In genomic region chr16:56931253-56931768, GRCh38 we compare ENCODE assay signal across 8 cellular contexts. TPM values are rescaled to one million over a fixed set of nuclear protein-coding genes. Genes with fewer than 3 reads are reported as not detected.
A peak's percentile ranks its signal among the peaks of the same experiment; 100 is the strongest.
DNase-seq lines count a peak whose midpoint lies in the region; ATAC-seq and TF ChIP-seq lines count a peak whose summit lies in the region.

No MANE protein-coding gene starts in this region.

- H3K4me1 ChIP-seq in OCI-LY7 (ENCODE audit: insufficient read depth, low read length, poor library complexity, severe bottlenecking) = peaks cover 64% of the 10 kb centered on the region
- peaks cover 23% of the 10 kb centered on the region for H3K4me1 ChIP-seq in effector memory CD4-positive, alpha-beta T cell (ENCODE audit: control insufficient read depth, insufficient read depth, low read length, poor library complexity, severe bottlenecking)

- H3K36me3 ChIP-seq in OCI-LY7 (ENCODE audit: insufficient read depth, low read length) = peaks cover 43% of the 10 kb centered on the region
- peaks cover 6% of the 10 kb centered on the region for H3K36me3 ChIP-seq in effector memory CD4-positive, alpha-beta T cell (ENCODE audit: control insufficient read depth, insufficient read depth, low read length)

- H4K20me1 ChIP-seq in OCI-LY7 (ENCODE audit: insufficient read depth, low read length) = peaks cover 31% of the 10 kb centered on the region

- CTCF ChIA-PET in activated naive CD4-positive, alpha-beta T cell treated with anti-CD3 and anti-CD28 coated beads, Interleukin-2, amount 10 ng/mL, durations not matched to agents 7 days and 5 days (lab: Charles Lee) = interaction anchor here (0.8 to 1.6 kb wide), 2 partner anchors 65 to 79 kb away, joined by 3 to 4 read pairs; no protein-coding TSS in a partner anchor
- CTCF ChIA-PET in OCI-LY7 (lab: Charles Lee; ENCODE audit: unreplicated experiment) = interaction anchor here (0.6 to 2.9 kb wide), 7 partner anchors 10 to 63 kb away, joined by 3 to 14 read pairs (median 6); no protein-coding TSS in a partner anchor

- BruUV-seq in OCI-LY7 (replicated peaks; lab: Mats Ljungman, UMichigan) = TSS peak; percentile 87

- peaks cover 33% of the 10 kb centered on the region for H3K36me3 Mint-ChIP-seq in activated naive CD4-positive, alpha-beta T cell treated with anti-CD3 and anti-CD28 coated beads, Interleukin-2, amount 10 ng/mL, durations not matched to agents 7 days and 5 days
- H3K36me3 Mint-ChIP-seq in naive thymus-derived CD8-positive, alpha-beta T cell = peaks cover 0 to 20% (median 7%) of the 10 kb centered on the region in 3 donors

- ATAC-seq in HG02885 (IDR thresholded peaks at IDR 0.05; ENCODE audit: poor library complexity, unreplicated experiment) = peak; percentile 37
- ATAC-seq in naive thymus-derived CD8-positive, alpha-beta T cell = peak in 1 of 2 donors; percentile 12

- peak overlapping the region; percentile 82 for H3K4me2 ChIP-seq in OCI-LY7 (ENCODE audit: low read length)

- peak overlapping the region; percentile 94 for H3K27ac ChIP-seq in OCI-LY7 (ENCODE audit: low read depth, low read length, poor library complexity, severe bottlenecking)
- peak overlapping the region; percentile 90 for H3K27ac ChIP-seq in effector memory CD4-positive, alpha-beta T cell (ENCODE audit: insufficient read depth, low read length, poor library complexity, severe bottlenecking)

- POLR2A ChIA-PET in OCI-LY7 (lab: Charles Lee) = interaction anchor here (0.5 to 9.8 kb wide), 15 partner anchors 10 to 1792 kb away, joined by 3 to 256 read pairs (median 4); no protein-coding TSS in a partner anchor
- POLR2A ChIA-PET in naive thymus-derived CD8-positive, alpha-beta T cell (lab: Charles Lee) = interaction anchor here (0.6 to 4.4 kb wide), 32 partner anchors 10 to 1319 kb away, joined by 3 to 35 read pairs (median 5); partner anchors contain the start of genes ARL2BP, MT2A, NLRC5 and PSME3IP1

- TF ChIP-seq CTCF in OCI-LY7 (conservative IDR thresholded peaks at IDR 0.05; ENCODE audit: low read length) = no peak

- peak overlapping the region; percentile 58; the same call in 1 of the 2 replicates for H2AFZ ChIP-seq in OCI-LY7 (ENCODE audit: low read length)

- H3K27ac Mint-ChIP-seq in activated naive CD4-positive, alpha-beta T cell treated with anti-CD3 and anti-CD28 coated beads, Interleukin-2, amount 10 ng/mL, durations not matched to agents 7 days and 5 days = peak overlapping the region; percentile 99
- H3K27ac Mint-ChIP-seq in naive thymus-derived CD8-positive, alpha-beta T cell = peak overlapping the region; percentile 90 to 99 (median 97)

- H3K27me3 ChIP-seq in effector memory CD4-positive, alpha-beta T cell (replicated peaks; ENCODE audit: control insufficient read depth, insufficient read depth, low read length, poor library complexity, severe bottlenecking) = no peaks in the 10 kb centered on the region

- no peaks in the 10 kb centered on the region for H3K9me2 ChIP-seq in OCI-LY7 (ENCODE audit: insufficient read depth, low read length)

- intact Hi-C loops in OCI-LY7 (cut with micrococcal nuclease; ENCODE audit: unreplicated experiment) = loop anchor here (1.0 kb wide), 3 partner anchors 14 to 110 kb away; no protein-coding TSS in a partner anchor

- peak overlapping the region; percentile 95 for H3K4me3 ChIP-seq in OCI-LY7 (ENCODE audit: low read depth, low read length, poor library complexity, severe bottlenecking)
- peak overlapping the region; percentile 99 for H3K4me3 ChIP-seq in effector memory CD4-positive, alpha-beta T cell (ENCODE audit: insufficient read depth, low read depth, low read length, poor library complexity, severe bottlenecking)

- H3K9me3 Mint-ChIP-seq in activated naive CD4-positive, alpha-beta T cell treated with anti-CD3 and anti-CD28 coated beads, Interleukin-2, amount 10 ng/mL, durations not matched to agents 7 days and 5 days = no peaks in the 10 kb centered on the region
- no peaks in the 10 kb centered on the region for H3K9me3 Mint-ChIP-seq in naive thymus-derived CD8-positive, alpha-beta T cell

- H3K27me3 Mint-ChIP-seq in activated naive CD4-positive, alpha-beta T cell treated with anti-CD3 and anti-CD28 coated beads, Interleukin-2, amount 10 ng/mL, durations not matched to agents 7 days and 5 days = peaks cover 4% of the 10 kb centered on the region
- H3K27me3 Mint-ChIP-seq in naive thymus-derived CD8-positive, alpha-beta T cell = no peaks in the 10 kb centered on the region

- H3K9me3 ChIP-seq in OCI-LY7 (ENCODE audit: low read length) = no peaks in the 10 kb centered on the region
- H3K9me3 ChIP-seq in effector memory CD4-positive, alpha-beta T cell (ENCODE audit: control insufficient read depth, low read length) = no peaks in the 10 kb centered on the region

- DNase-seq in activated naive CD4-positive, alpha-beta T cell treated with anti-CD3 and anti-CD28 coated beads, Interleukin-2, amount 10 ng/mL, durations not matched to agents 7 days and 5 days = no peak
- no peak for DNase-seq in activated naive CD4-positive, alpha-beta T cell (lab: John Stamatoyannopoulos, UW)
- DNase-seq in OCI-LY7 (ENCODE audit: low spot score) (peak; percentile 93), RKO (ENCODE audit: low spot score) (no peak)
- DNase-seq in effector memory CD4-positive, alpha-beta T cell = no peak
- DNase-seq in naive thymus-derived CD8-positive, alpha-beta T cell = peak in 1 of 10 donors; percentile 26
- DNase-seq in activated CD4-positive, CD25-positive, alpha-beta regulatory T cell treated with anti-CD3 and anti-CD28 coated beads, Interleukin-2, amount 50 U/mL, for 72 hours = no peak

- peaks cover 31% of the 10 kb centered on the region for H3K4me1 Mint-ChIP-seq in activated naive CD4-positive, alpha-beta T cell treated with anti-CD3 and anti-CD28 coated beads, Interleukin-2, amount 10 ng/mL, durations not matched to agents 7 days and 5 days
- peaks cover 19 to 48% (median 37%) of the 10 kb centered on the region in 4 donors for H3K4me1 Mint-ChIP-seq in naive thymus-derived CD8-positive, alpha-beta T cell

- peak overlapping the region; percentile 99 for H3K4me3 Mint-ChIP-seq in activated naive CD4-positive, alpha-beta T cell treated with anti-CD3 and anti-CD28 coated beads, Interleukin-2, amount 10 ng/mL, durations not matched to agents 7 days and 5 days
- H3K4me3 Mint-ChIP-seq in naive thymus-derived CD8-positive, alpha-beta T cell = peak overlapping the region; percentile 58 to 99 (median 98)

- H3K79me2 ChIP-seq in OCI-LY7 (ENCODE audit: insufficient read depth, low read depth, low read length) = peaks cover 44% of the 10 kb centered on the region

RNA-seq across cellular contexts. Expression of gene HERPUD1, which starts 0.6 kb away (rescaled TPM):
- total RNA-seq in OCI-LY7 (2014; rRNA removed; shearing (Covaris generic)) = 121 and 140 TPM in 2 replicates
- total RNA-seq in OCI-LY7 (2022) = 294 and 342 TPM in 2 replicates
- total RNA-seq in naive thymus-derived CD8-positive, alpha-beta T cell = 100 to 1,000 TPM; 190 to 214 TPM
- polyA plus RNA-seq in naive thymus-derived CD8-positive, alpha-beta T cell = 10 to 100 TPM; 43.8 to 88.6 (median 57.6) TPM

RNA-seq across cellular contexts. Expression of gene CETP, which starts 30.4 kb away (rescaled TPM):
- 0.54 and 0.67 TPM in 2 replicates for total RNA-seq in OCI-LY7 (2014; rRNA removed; shearing (Covaris generic))
- total RNA-seq in OCI-LY7 (2022) = 0.41 and 0.65 TPM in 2 replicates
- under 1 TPM in 1 of 2 experiments, not detected in 1; 0.27 TPM for total RNA-seq in naive thymus-derived CD8-positive, alpha-beta T cell
- under 1 TPM in 2 of 3 donors, not detected in 1; 0.20 to 0.21 TPM for polyA plus RNA-seq in naive thymus-derived CD8-positive, alpha-beta T cell

RNA-seq across cellular contexts. Expression of gene NLRC5, which starts 58.0 kb away (rescaled TPM):
- total RNA-seq in OCI-LY7 (2014; rRNA removed; shearing (Covaris generic)) = 156 and 199 TPM in 2 replicates
- 305 and 310 TPM in 2 replicates for total RNA-seq in OCI-LY7 (2022)
- total RNA-seq in naive thymus-derived CD8-positive, alpha-beta T cell = 100 to 1,000 TPM; 474 to 488 TPM
- polyA plus RNA-seq in naive thymus-derived CD8-positive, alpha-beta T cell = 100 to 1,000 TPM in 1 of 3 donors, 10 to 100 TPM in 2; 70.4 to 137 (median 80.0) TPM
